Comparison of ENCODE assay signal across 34 cellular contexts in genomic region chr13:108375772-108376171, GRCh38.
"Had no signal": no experiment of that assay in that cellular context is flagged by ENCODE, and none has a peak within 500 bp of the region (broad histone marks: within the 10 kb centered on the region; RNA-seq: fewer than 3 reads in every experiment).

No MANE protein-coding gene starts in this region.

- DNase-seq: Karpas-422, Kasumi-1, MG63, MM.1S, MV-4-11, NCI-H1048, NCI-H1092 treated with DMSO at 0.1 percent for 48 hours, NCI-H1105, NCI-H1105 treated with DMSO at 0.1 percent for 48 hours, NCI-H1417, NCI-H1417 treated with DMSO at 0.1 percent for 48 hours, NCI-H1436, NCI-H1436 treated with DMSO at 0.1 percent for 48 hours, NCI-H146, NCI-H1694, NCI-H1694 treated with DMSO at 0.1 percent for 48 hours, NCI-H187, NCI-H187 treated with DMSO at 0.1 percent for 48 hours, NCI-H1930, NCI-H2029, NCI-H2029 treated with DMSO at 0.1 percent for 48 hours, NCI-H2081, NCI-H2081 treated with DMSO at 0.1 percent for 48 hours, NCI-H2107, NCI-H2171, NCI-H2171 treated with DMSO at 0.1 percent for 48 hours, NCI-H2227 treated with DMSO at 0.1 percent for 48 hours, NCI-H226, NCI-H345, NCI-H446, NCI-H446 treated with DMSO at 0.1 percent for 48 hours, NCI-H510A, NCI-H510A treated with DMSO at 0.1 percent for 48 hours, NCI-H524 had no signal

- H3K27me3 ChIP-seq: MG63 had no signal

- H3K4me3 ChIP-seq: MG63 had no signal

- H3K36me3 ChIP-seq: MG63 had no signal
